ENCODE assay signal across 8 cellular contexts in the genomic region with DNA sequence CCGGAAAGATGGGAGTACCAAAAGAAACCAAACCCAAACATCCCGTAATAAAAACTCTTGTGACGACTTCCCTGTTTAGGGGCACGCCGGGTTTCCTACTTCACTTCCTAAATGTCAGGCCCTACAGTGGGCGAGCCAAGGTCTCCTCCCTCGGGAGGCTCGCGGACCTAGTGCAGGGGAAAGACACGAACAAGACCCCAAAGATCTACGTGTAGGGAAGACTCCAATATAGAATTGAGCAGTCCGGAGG.
DNase-seq lines count a peak whose midpoint lies in the region; TF ChIP-seq lines count a peak whose summit lies in the region.

No MANE protein-coding gene starts in this region.

- H3K27ac Mint-ChIP-seq in T-helper 2 cell treated with Interferon-gamma antibody and Interleukin-4, amounts not matched to agents 5 μg/mL and 100 μg/mL, for 36 hours: peak overlapping the region; percentile 91

- no peaks in the 10 kb centered on the region for H3K36me3 Mint-ChIP-seq in T-helper 2 cell treated with Interferon-gamma antibody and Interleukin-4, amounts not matched to agents 5 μg/mL and 100 μg/mL, for 36 hours (ENCODE audit: low read depth)

- in situ Hi-C loops in astrocyte of the spinal cord (cut with HindIII; ENCODE audit: low sequenced_read_pairs) (no loop called here), ACHN (cut with HindIII; ENCODE audit: low pct_ligation_motif_present, low pct_unique_long_range_greater_than_20kb, low sequenced_read_pairs) (no loop called here)

- no peaks in the 10 kb centered on the region for H3K27me3 Mint-ChIP-seq in T-helper 2 cell treated with Interferon-gamma antibody and Interleukin-4, amounts not matched to agents 5 μg/mL and 100 μg/mL, for 36 hours (ENCODE audit: low read depth)

- DNase-seq in T-helper 2 cell treated with Interferon-gamma antibody and Interleukin-4, amounts not matched to agents 5 μg/mL and 100 μg/mL, for 36 hours (ENCODE audit: low spot score): no peak
- no peak for DNase-seq in T-helper 2 cell
- DNase-seq in HCEC 1CT: peak; percentile 67
- DNase-seq in NCI-H1105 treated with DMSO at 0.1 percent for 48 hours (lab: John Stamatoyannopoulos, UW): peak; percentile 48
- no peak for DNase-seq in astrocyte of the spinal cord (ENCODE audit: low read depth, low spot score)
- peak; percentile 37 for DNase-seq in stimulated activated CD8-positive, alpha-beta memory T cell treated with anti-CD3 and anti-CD28 coated beads, Interleukin-4, amount 100 ng/mL, for 48 hours
- DNase-seq in ACHN: no peak

- no peaks in the 10 kb centered on the region for H3K9me3 ChIP-seq in iPS-18c (ENCODE audit: control insufficient read depth, insufficient read depth, low read length)

- H3K4me3 ChIP-seq in astrocyte of the spinal cord (ENCODE audit: low read depth, low read length) (peak overlapping the region; percentile 94), iPS-18c (ENCODE audit: insufficient read depth, low read depth, low read length) (peak overlapping the region; percentile 95)

- no peak for TF ChIP-seq CTCF in astrocyte of the spinal cord (IDR thresholded peaks at IDR 0.05; ENCODE audit: low read depth, low read length)

- H3K4me3 Mint-ChIP-seq in T-helper 2 cell treated with Interferon-gamma antibody and Interleukin-4, amounts not matched to agents 5 μg/mL and 100 μg/mL, for 36 hours: peak overlapping the region; percentile 93

- no peaks in the 10 kb centered on the region for H3K9me3 Mint-ChIP-seq in T-helper 2 cell treated with Interferon-gamma antibody and Interleukin-4, amounts not matched to agents 5 μg/mL and 100 μg/mL, for 36 hours

- peaks cover 23% of the 10 kb centered on the region for H3K4me1 Mint-ChIP-seq in T-helper 2 cell treated with Interferon-gamma antibody and Interleukin-4, amounts not matched to agents 5 μg/mL and 100 μg/mL, for 36 hours (ENCODE audit: low read depth)

Comparison
In these comparisons a context has a peak if more than half of its experiments do, and no peak if none do; other contexts are left out.
1. DNase-seq: peak in HCEC 1CT (single experiment), NCI-H1105 treated with DMSO at 0.1 percent for 48 hours (single experiment) and stimulated activated CD8-positive, alpha-beta memory T cell treated with anti-CD3 and anti-CD28 coated beads, Interleukin-4, amount 100 ng/mL, for 48 hours (single experiment); none in T-helper 2 cell treated with Interferon-gamma antibody and Interleukin-4, amounts not matched to agents 5 μg/mL and 100 μg/mL, for 36 hours (single experiment), T-helper 2 cell (0 of 5), astrocyte of the spinal cord (single experiment) and ACHN (single experiment).